Comparison of ENCODE assay signal across 10 cellular contexts in the genomic region with DNA sequence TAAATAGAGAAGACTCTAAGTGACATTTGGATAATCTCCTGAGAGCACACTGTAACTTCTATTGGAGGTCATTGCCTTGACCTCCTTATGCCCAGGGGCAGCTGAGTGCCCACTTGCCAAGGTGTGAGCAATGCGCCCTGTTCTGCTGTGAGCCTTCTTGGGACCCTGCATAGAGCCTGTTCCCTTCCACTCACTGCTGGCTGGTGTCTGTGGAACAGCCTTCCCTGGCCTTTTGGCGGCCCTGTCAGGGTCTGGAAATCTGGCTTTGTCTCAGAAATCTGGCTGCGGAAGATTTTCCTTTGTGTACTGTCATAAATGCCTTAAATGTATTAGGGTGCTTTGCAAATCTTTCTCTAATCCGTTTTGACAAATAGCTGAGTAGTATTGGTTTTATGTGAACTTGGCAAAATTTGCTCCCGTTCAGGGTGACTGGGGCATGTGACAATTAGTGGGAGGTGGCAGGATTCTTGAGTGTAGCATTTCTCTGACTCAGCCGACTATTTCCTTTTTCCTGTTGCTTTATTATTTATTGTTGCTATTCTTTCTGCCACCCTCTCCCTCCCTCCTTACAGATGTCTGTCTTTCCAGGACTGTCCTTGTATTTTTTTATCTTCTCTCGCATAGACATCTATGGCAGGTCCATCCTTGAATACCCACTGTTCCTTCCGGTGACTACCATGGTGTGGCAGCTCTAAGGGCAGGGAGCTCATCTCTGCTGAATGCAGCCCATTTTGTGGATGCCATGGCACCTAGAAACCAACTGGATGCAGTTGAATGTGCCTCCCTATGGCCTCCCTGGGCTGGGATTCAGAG. TPM values are rescaled to one million over a fixed set of nuclear protein-coding genes. Genes with fewer than 3 reads are reported as not detected.
DNase-seq lines count a peak whose midpoint lies in the region; ATAC-seq, FAIRE-seq and TF ChIP-seq lines count a peak whose summit lies in the region.
"Had no signal": no experiment of that assay in that cellular context is flagged by ENCODE, and none has a peak within 500 bp of the region (broad histone marks: within the 10 kb centered on the region; RNA-seq: fewer than 3 reads in every experiment).

No MANE protein-coding gene starts in this region.

- H3K4me3 ChIP-seq in endothelial cell of umbilical vein (replicated peaks in 1 of 3; ENCODE audit: insufficient read depth in 1 of 3, low read depth in 1 of 3, low read length in 3 of 3) (no peak overlapping the region), muscle layer of colon (ENCODE audit: low read depth in 1 of 2, low read length in 2 of 2) (no peak overlapping the region)

- ATAC-seq in stimulated activated naive B cell treated with anti-CD40 and anti-IgM and Interleukin-4, amounts not matched to agents 10 μg/mL and 1 μg/mL and 100 μg/mL, for 72 hours (replicated peaks): no peak

- FAIRE-seq in endothelial cell of umbilical vein (lab: Jason Lieb, UNC) (peak; percentile 86), urothelium cell line (lab: Jason Lieb, UNC) (peak; percentile 97)

- H3K9ac ChIP-seq in endothelial cell of umbilical vein (replicated peaks; ENCODE audit: extremely low read depth, insufficient read depth, low read length) (peak overlapping the region; percentile 26), muscle layer of colon (ENCODE audit: low read length) (no peak overlapping the region)

- peak overlapping the region; percentile 38 for H3K27ac ChIP-seq in endothelial cell of umbilical vein (ENCODE audit: insufficient read depth, low read depth, low read length)
- peak overlapping the region; percentile 60 for H3K27ac ChIP-seq in muscle layer of colon (ENCODE audit: low read depth, low read length)

- H3K4me3 Mint-ChIP-seq in activated T-cell treated with anti-CD3 and anti-CD28 coated beads, Interleukin-2, amount 50 U/mL, for 24 hours: no peak overlapping the region
- H3K4me3 Mint-ChIP-seq in stimulated activated naive B cell treated with anti-CD40 and anti-IgM and Interleukin-4, amounts not matched to agents 10 μg/mL and 1 μg/mL and 100 μg/mL, for 72 hours: no peak overlapping the region

- no peak for TF ChIP-seq CTCF in endothelial cell of umbilical vein (IDR thresholded peaks at IDR 0.05; ENCODE audit: extremely low read depth in 1 of 2, insufficient read depth in 1 of 2, low read depth in 1 of 2, low read length in 2 of 2)

- BruUV-seq in endothelial cell of umbilical vein (replicated peaks; lab: Mats Ljungman, UMichigan): no TSS peak

- H3K9me3 ChIP-seq in endothelial cell of umbilical vein (replicated peaks; ENCODE audit: control insufficient read depth, insufficient read depth, low read length) (no peaks in the 10 kb centered on the region), muscle layer of colon (ENCODE audit: low read length) (no peaks in the 10 kb centered on the region)

- intact Hi-C loops in endothelial cell of umbilical vein (cut with micrococcal nuclease): loop anchor here (2.0 to 10.0 kb wide), 5 partner anchors 44 to 236 kb away; no protein-coding TSS in a partner anchor

- H3K27ac Mint-ChIP-seq in activated T-cell treated with anti-CD3 and anti-CD28 coated beads, Interleukin-2, amount 50 U/mL, for 24 hours: peak overlapping the region; percentile 15
- H3K27ac Mint-ChIP-seq in stimulated activated naive B cell treated with anti-CD40 and anti-IgM and Interleukin-4, amounts not matched to agents 10 μg/mL and 1 μg/mL and 100 μg/mL, for 72 hours: no peak overlapping the region

- POLR2A ChIA-PET in endothelial cell of umbilical vein (lab: Charles Lee): no interaction called here

- peaks cover 5% of the 10 kb centered on the region for H3K27me3 Mint-ChIP-seq in activated T-cell treated with anti-CD3 and anti-CD28 coated beads, Interleukin-2, amount 50 U/mL, for 24 hours
- peaks cover 8 to 11% of the 10 kb centered on the region in 2 donors for H3K27me3 Mint-ChIP-seq in stimulated activated naive B cell treated with anti-CD40 and anti-IgM and Interleukin-4, amounts not matched to agents 10 μg/mL and 1 μg/mL and 100 μg/mL, for 72 hours

- H2AFZ ChIP-seq in endothelial cell of umbilical vein (ENCODE audit: low read depth, low read length): peak overlapping the region; percentile 13

- H3K9me3 Mint-ChIP-seq in activated T-cell treated with anti-CD3 and anti-CD28 coated beads, Interleukin-2, amount 50 U/mL, for 24 hours: no peaks in the 10 kb centered on the region
- H3K9me3 Mint-ChIP-seq in stimulated activated naive B cell treated with anti-CD40 and anti-IgM and Interleukin-4, amounts not matched to agents 10 μg/mL and 1 μg/mL and 100 μg/mL, for 72 hours: no peaks in the 10 kb centered on the region

- H3K4me1 ChIP-seq in endothelial cell of umbilical vein (ENCODE audit: control insufficient read depth, extremely low read depth, insufficient read depth, low read length) (peaks cover 22% of the 10 kb centered on the region), muscle layer of colon (ENCODE audit: insufficient read depth, low read length) (peaks cover 51% of the 10 kb centered on the region)

- DNase-seq in activated T-cell treated with anti-CD3 and anti-CD28 coated beads, Interleukin-2, amount 50 U/mL, for 24 hours: peak; percentile 28
- no peak for DNase-seq in activated T-cell treated with anti-CD3 and anti-CD28 coated beads for 4 hours
- peak; percentile 75 for DNase-seq in endothelial cell of umbilical vein (ENCODE audit: low read depth, low spot score)
- DNase-seq in urothelium cell line (ENCODE audit: low spot score): no peak
- DNase-seq in superior temporal gyrus (ENCODE audit: extremely low spot score): no peak
- DNase-seq in stimulated activated naive B cell treated with anti-CD40 and anti-IgM and Interleukin-4, amounts not matched to agents 10 μg/mL and 1 μg/mL and 100 μg/mL, for 72 hours: no peak
- no peak for DNase-seq in NCI-H82 treated with DMSO at 0.1 percent for 48 hours (lab: John Stamatoyannopoulos, UW; ENCODE audit: unreplicated experiment)
- DNase-seq: SIG-M5, trophoblast cell had no signal

- peak overlapping the region; percentile 67 for H3K4me2 ChIP-seq in endothelial cell of umbilical vein (ENCODE audit: insufficient read depth, low read length)

- peaks cover 0 to 5% of the 10 kb centered on the region in 2 experiments for H3K27me3 ChIP-seq in endothelial cell of umbilical vein (ENCODE audit: control insufficient read depth in 2 of 2, insufficient read depth in 2 of 2, low read length in 2 of 2)
- H3K27me3 ChIP-seq in muscle layer of colon (ENCODE audit: control insufficient read depth in 1 of 2, insufficient read depth in 2 of 2, low read length in 2 of 2): no peaks in the 10 kb centered on the region

- no peaks in the 10 kb centered on the region for H3K36me3 ChIP-seq in endothelial cell of umbilical vein (ENCODE audit: control insufficient read depth in 2 of 2, extremely low read depth in 1 of 2, insufficient read depth in 2 of 2, low read length in 2 of 2)
- H3K36me3 ChIP-seq in muscle layer of colon (ENCODE audit: insufficient read depth, low read length): no peaks in the 10 kb centered on the region

- no peak for TF ChIP-seq POLR2A in endothelial cell of umbilical vein (IDR thresholded peaks at IDR 0.05; ENCODE audit: low read depth, low read length)

- dilution Hi-C loops in endothelial cell of umbilical vein (cut with MboI; ENCODE audit: extremely low pct_ligation_motif_present, low sequenced_read_pairs): no loop called here

- H3K36me3 Mint-ChIP-seq in activated T-cell treated with anti-CD3 and anti-CD28 coated beads, Interleukin-2, amount 50 U/mL, for 24 hours (ENCODE audit: low read depth): no peaks in the 10 kb centered on the region
- peaks cover 0 to 3% of the 10 kb centered on the region in 2 donors for H3K36me3 Mint-ChIP-seq in stimulated activated naive B cell treated with anti-CD40 and anti-IgM and Interleukin-4, amounts not matched to agents 10 μg/mL and 1 μg/mL and 100 μg/mL, for 72 hours

- no peaks in the 10 kb centered on the region for H4K20me1 ChIP-seq in endothelial cell of umbilical vein (replicated peaks; ENCODE audit: control insufficient read depth, extremely low read depth, insufficient read depth, low read length)

- peaks cover 42% of the 10 kb centered on the region for H3K4me1 Mint-ChIP-seq in activated T-cell treated with anti-CD3 and anti-CD28 coated beads, Interleukin-2, amount 50 U/mL, for 24 hours (ENCODE audit: low read depth)
- H3K4me1 Mint-ChIP-seq in stimulated activated naive B cell treated with anti-CD40 and anti-IgM and Interleukin-4, amounts not matched to agents 10 μg/mL and 1 μg/mL and 100 μg/mL, for 72 hours: peaks cover 7 to 8% of the 10 kb centered on the region in 2 donors

- CTCF ChIA-PET in endothelial cell of umbilical vein (lab: Charles Lee): no interaction called here

- H3K9me1 ChIP-seq in endothelial cell of umbilical vein (replicated peaks; ENCODE audit: control insufficient read depth, extremely low read depth, insufficient read depth, low read length): no peaks in the 10 kb centered on the region

- no peaks in the 10 kb centered on the region for H3K79me2 ChIP-seq in endothelial cell of umbilical vein (ENCODE audit: control insufficient read depth, insufficient read depth, low read length)

TF ChIP-seq in endothelial cell of umbilical vein, 7 proteins besides CTCF, POLR2A, EP300 and RAD21:
- TF ChIP-seq EZH2 (IDR thresholded peaks at IDR 0.05; ENCODE audit: borderline replicate concordance, low read depth, low read length, severe bottlenecking) (no peak), GATA2 (IDR thresholded peaks at IDR 0.05; ENCODE audit: insufficient read depth, insufficient read length, low read depth, low read length) (no peak), MYC (IDR thresholded peaks at IDR 0.05; ENCODE audit: low read depth, low read length) (no peak), FOS (IDR thresholded peaks at IDR 0.05; ENCODE audit: borderline replicate concordance, insufficient read depth, low read length) (peak; percentile 65), JUN (IDR thresholded peaks at IDR 0.05; ENCODE audit: borderline replicate concordance, insufficient read depth, insufficient read length, low read depth) (peak; percentile 81), POLR2AphosphoS5 (IDR thresholded peaks at IDR 0.05; ENCODE audit: insufficient read depth, low read depth, low read length) (peak; percentile 60)
- TF ChIP-seq, protein P1, sequence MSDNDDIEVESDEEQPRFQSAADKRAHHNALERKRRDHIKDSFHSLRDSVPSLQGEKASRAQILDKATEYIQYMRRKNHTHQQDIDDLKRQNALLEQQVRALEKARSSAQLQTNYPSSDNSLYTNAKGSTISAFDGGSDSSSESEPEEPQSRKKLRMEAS (IDR thresholded peaks at IDR 0.05; ENCODE audit: insufficient read depth, insufficient read length): peak; percentile 35
TF ChIP-seq in endothelial cell of umbilical vein: peak in this region for 4.

RNA-seq across cellular contexts. Expression of a gene that starts 41.8 kb away (rescaled TPM):
- total RNA-seq in endothelial cell of umbilical vein: 6.5 and 7.2 TPM in 2 replicates
- 5.2 and 5.3 TPM in 2 replicates for polyA plus RNA-seq in endothelial cell of umbilical vein
- polyA plus RNA-seq in endothelial cell of umbilical vein (2011; cell fraction: cytosol; rRNA removed): 2.6 and 3.1 TPM in 2 replicates
- polyA plus RNA-seq in endothelial cell of umbilical vein (2011; cell fraction: nucleus; rRNA removed): 7.2 and 7.7 TPM in 2 replicates
- 1.2 and 2.7 TPM in 2 replicates for polyA plus RNA-seq in endothelial cell of umbilical vein (2012)
- 19.6 and 20.5 TPM in 2 replicates for polyA minus RNA-seq in endothelial cell of umbilical vein
- polyA minus RNA-seq in endothelial cell of umbilical vein (2011; cell fraction: cytosol; rRNA and poly(A)+ RNA removed): not detected
- 18.2 and 29.6 TPM in 2 replicates for polyA minus RNA-seq in endothelial cell of umbilical vein (2011; cell fraction: nucleus; rRNA and poly(A)+ RNA removed)

Comparison
In these comparisons a context has a peak if more than half of its experiments do, and no peak if none do; other contexts are left out.
1. DNase-seq: peak in activated T-cell treated with anti-CD3 and anti-CD28 coated beads, Interleukin-2, amount 50 U/mL, for 24 hours (single experiment) and endothelial cell of umbilical vein (single experiment); none in activated T-cell treated with anti-CD3 and anti-CD28 coated beads for 4 hours (single experiment), urothelium cell line (single experiment), superior temporal gyrus (single experiment), stimulated activated naive B cell treated with anti-CD40 and anti-IgM and Interleukin-4, amounts not matched to agents 10 μg/mL and 1 μg/mL and 100 μg/mL, for 72 hours (single experiment) and NCI-H82 treated with DMSO at 0.1 percent for 48 hours (single experiment).